In genomic region chr10:88661018-88661417, GRCh38 we compare ENCODE assay signal across 29 cellular contexts. TPM values are rescaled to one million over a fixed set of nuclear protein-coding genes. Genes with fewer than 3 reads are reported as not detected.
DNase-seq lines count a peak whose midpoint lies in the region; ATAC-seq and TF ChIP-seq lines count a peak whose summit lies in the region.
"Had no signal": no experiment of that assay in that cellular context is flagged by ENCODE, and none has a peak within 500 bp of the region (broad histone marks: within the 10 kb centered on the region; RNA-seq: fewer than 3 reads in every experiment).

No MANE protein-coding gene starts in this region.

- TF ChIP-seq CTCF in stomach (IDR thresholded peaks at IDR 0.05) (no peak), upper lobe of left lung (IDR thresholded peaks at IDR 0.05) (no peak)

- H3K9me3 ChIP-seq in GM23248 (ENCODE audit: low read depth) = no peaks in the 10 kb centered on the region
- no peaks in the 10 kb centered on the region for H3K9me3 ChIP-seq in stomach
- peaks cover 0 to 4% (median 0%) of the 10 kb centered on the region in 4 donors for H3K9me3 ChIP-seq in upper lobe of left lung
- H3K9me3 ChIP-seq: psoas muscle, transverse colon had no signal

- peak; percentile 67 for ATAC-seq in SK-N-SH treated with all-trans-retinoic acid at 6 μM for 48 hours
- peak; percentile 33 for ATAC-seq in left colon
- ATAC-seq in HG03108 (IDR thresholded peaks at IDR 0.05; ENCODE audit: unreplicated experiment) = no peak
- ATAC-seq in HG03432 (IDR thresholded peaks at IDR 0.05; ENCODE audit: unreplicated experiment) = no peak
- ATAC-seq in upper lobe of left lung (ENCODE audit: low FRiP score in 2 of 2) = no peak
- ATAC-seq: effector memory CD8-positive, alpha-beta T cell; GM12878; natural killer cell; Panc1; psoas muscle had no signal

- H3K4me2 ChIP-seq in GM23248 (ENCODE audit: unreplicated experiment) = peak overlapping the region; percentile 30

- H3K27me3 ChIP-seq in GM23248 (replicated peaks; ENCODE audit: insufficient read depth) (no peaks in the 10 kb centered on the region), stomach (no peaks in the 10 kb centered on the region), upper lobe of left lung (no peaks in the 10 kb centered on the region)
- H3K27me3 ChIP-seq: cardiac muscle cell, transverse colon had no signal

- in situ Hi-C loops in GM23248 (cut with MboI) = no loop called here

- DNase-seq in GM23248 = peak; percentile 4
- DNase-seq in left colon = no peak
- no peak for DNase-seq in stomach
- DNase-seq in upper lobe of left lung = no peak
- DNase-seq: activated CD4-positive, alpha-beta T cell treated with anti-CD3 and anti-CD28 coated beads, Interleukin-2, amount 10 ng/mL, durations not matched to agents 24 days and 14 days; activated effector memory CD4-positive, alpha-beta T cell treated with Interleukin-2 at 50 U/mL for 16 hours; activated naive CD8-positive, alpha-beta T cell treated with anti-CD3 and anti-CD28 coated beads, Interleukin-2, amount 10 ng/mL, durations not matched to agents 7 days and 5 days; aorta; DND-41; effector memory CD8-positive, alpha-beta T cell; H9; islet precursor cell; natural killer cell; NCI-H1436 treated with DMSO at 0.1 percent for 48 hours; NCI-H748 treated with DMSO at 0.1 percent for 48 hours; nucleus accumbens; psoas muscle; SHP77 treated with DMSO at 0.1 percent for 48 hours; stimulated activated CD4-positive, alpha-beta T cell treated with anti-CD3 and anti-CD28 coated beads, Interleukin-4, amount 100 ng/mL, for 1 hour; transverse colon had no signal

- no peaks in the 10 kb centered on the region for H4K20me1 ChIP-seq in GM23248 (ENCODE audit: insufficient read depth)

- H3K9me2 ChIP-seq in GM23248 (ENCODE audit: insufficient read depth) = no peaks in the 10 kb centered on the region

- intact Hi-C loops in left colon (cut with DNase I, micrococcal nuclease) = no loop called here
- intact Hi-C loops in stomach (cut with DNase I; ENCODE audit: low total_unique reads) = no loop called here

- TF ChIP-seq EP300 in stomach (IDR thresholded peaks at IDR 0.05) = no peak
- TF ChIP-seq EP300 in upper lobe of left lung (IDR thresholded peaks at IDR 0.05) = no peak

- no peak overlapping the region for H3K4me3 ChIP-seq in GM23248
- no peak overlapping the region for H3K4me3 ChIP-seq in stomach
- no peak overlapping the region for H3K4me3 ChIP-seq in upper lobe of left lung
- H3K4me3 ChIP-seq: cardiac muscle cell, GM12878, psoas muscle, transverse colon had no signal

- H3K27ac ChIP-seq in GM23248 = no peak overlapping the region
- H3K27ac ChIP-seq in stomach = peak overlapping the region; percentile 21 to 49 (median 48)
- H3K27ac ChIP-seq in upper lobe of left lung = no peak overlapping the region
- H3K27ac ChIP-seq: cardiac muscle cell, psoas muscle, transverse colon had no signal

- no peak overlapping the region for H3K9ac ChIP-seq in GM23248

- no peak for TF ChIP-seq POLR2A in stomach (IDR thresholded peaks at IDR 0.05)
- no peak for TF ChIP-seq POLR2A in upper lobe of left lung (IDR thresholded peaks at IDR 0.05)

- H3K36me3 ChIP-seq in GM23248 (ENCODE audit: low read depth) = no peaks in the 10 kb centered on the region
- no peaks in the 10 kb centered on the region for H3K36me3 ChIP-seq in stomach
- H3K36me3 ChIP-seq in upper lobe of left lung = no peaks in the 10 kb centered on the region
- H3K36me3 ChIP-seq: cardiac muscle cell, transverse colon had no signal

- H3K79me2 ChIP-seq in GM23248 (ENCODE audit: insufficient read depth) = no peaks in the 10 kb centered on the region

- peak overlapping the region; percentile 31 for H2AFZ ChIP-seq in GM23248

- H3K4me1 ChIP-seq in GM23248 (ENCODE audit: insufficient read depth) (peaks cover 40% of the 10 kb centered on the region), stomach (peaks cover 0 to 16% (median 0%) of the 10 kb centered on the region in 4 donors), upper lobe of left lung (no peaks in the 10 kb centered on the region)
- H3K4me1 ChIP-seq: psoas muscle had no signal

- peaks cover 37% of the 10 kb centered on the region for H3F3A ChIP-seq in GM23248 (ENCODE audit: insufficient read depth)

TF ChIP-seq in SK-N-SH treated with all-trans-retinoic acid at 6 μM for 48 hours, 23 proteins besides CTCF, POLR2A, EP300 and RAD21:
- TF ChIP-seq TOX (CRISPR knock-in tag; IDR thresholded peaks at IDR 0.05; ENCODE audit: borderline replicate concordance) (no peak), GLIS3 (CRISPR knock-in tag; IDR thresholded peaks at IDR 0.05) (no peak), PPARA (CRISPR knock-in tag; IDR thresholded peaks at IDR 0.05; ENCODE audit: borderline replicate concordance) (no peak)

RNA-seq across cellular contexts. Expression of gene LIPF, which starts 3.2 kb away (rescaled TPM):
- not detected in 2 replicates for total RNA-seq in GM23248 (2014; rRNA removed; shearing (Covaris generic))
- polyA plus RNA-seq in GM23248 (2016; fragmentation: Nextera tagmentation; extraction: Ambion mirVana) (not detected in 2 replicates), stomach (over 10,000 TPM; 15,849 to 36,465 (median 28,381) TPM)
- total RNA-seq in left colon (not detected), stomach (over 10,000 TPM in 2 of 5 donors, 1,000 to 10,000 TPM in 1, 100 to 1,000 TPM in 2; 201 to 18,610 (median 2,926) TPM), upper lobe of left lung (not detected)
- total RNA-seq: activated CD4-positive, alpha-beta T cell treated with anti-CD3 and anti-CD28 coated beads, Interleukin-2, amount 10 ng/mL, durations not matched to agents 24 days and 14 days; activated CD8-positive, alpha-beta memory T cell treated with anti-CD3 and anti-CD28 coated beads for 36 hours; activated naive CD8-positive, alpha-beta T cell treated with anti-CD3 and anti-CD28 coated beads, Interleukin-2, amount 10 ng/mL, durations not matched to agents 7 days and 5 days; aorta; cardiac muscle cell; GM12878; H9; lower leg skin; natural killer cell; psoas muscle; transverse colon had no signal
- polyA plus RNA-seq: cardiac muscle cell, CD14-positive monocyte, GM12878 had no signal

RNA-seq across cellular contexts. Expression of gene LIPK, which starts 45.0 kb away (rescaled TPM):
- not detected in 2 replicates for total RNA-seq in GM23248 (2014; rRNA removed; shearing (Covaris generic))
- polyA plus RNA-seq in GM23248 (2016; fragmentation: Nextera tagmentation; extraction: Ambion mirVana) = not detected in 2 replicates
- not detected for total RNA-seq in left colon
- not detected for total RNA-seq in stomach
- not detected for polyA plus RNA-seq in stomach
- not detected for total RNA-seq in upper lobe of left lung
- total RNA-seq: activated CD4-positive, alpha-beta T cell treated with anti-CD3 and anti-CD28 coated beads, Interleukin-2, amount 10 ng/mL, durations not matched to agents 24 days and 14 days; activated CD8-positive, alpha-beta memory T cell treated with anti-CD3 and anti-CD28 coated beads for 36 hours; activated naive CD8-positive, alpha-beta T cell treated with anti-CD3 and anti-CD28 coated beads, Interleukin-2, amount 10 ng/mL, durations not matched to agents 7 days and 5 days; aorta; cardiac muscle cell; GM12878; H9; natural killer cell; psoas muscle; transverse colon had no signal
- polyA plus RNA-seq: aorta, cardiac muscle cell, CD14-positive monocyte, GM12878, psoas muscle had no signal

Comparison
In these comparisons a context has a peak if more than half of its experiments do, and no peak if none do; other contexts are left out.
1. H3K27ac ChIP-seq: peak in stomach (5 of 5); none in GM23248 (single experiment) and upper lobe of left lung (0 of 4).
2. ATAC-seq: peak in SK-N-SH treated with all-trans-retinoic acid at 6 μM for 48 hours (single experiment) and left colon (single experiment); none in HG03108 (single experiment), HG03432 (single experiment) and upper lobe of left lung (0 of 2).
3. RNA of gene LIPF, which starts 3.2 kb away (total RNA-seq): 201 to 18,610 TPM in stomach; not detected in GM23248, not detected in left colon and not detected in upper lobe of left lung; every median in the first group is over 100 times any median in the second.